ENCODE assay signal across 16 cellular contexts in the genomic region with DNA sequence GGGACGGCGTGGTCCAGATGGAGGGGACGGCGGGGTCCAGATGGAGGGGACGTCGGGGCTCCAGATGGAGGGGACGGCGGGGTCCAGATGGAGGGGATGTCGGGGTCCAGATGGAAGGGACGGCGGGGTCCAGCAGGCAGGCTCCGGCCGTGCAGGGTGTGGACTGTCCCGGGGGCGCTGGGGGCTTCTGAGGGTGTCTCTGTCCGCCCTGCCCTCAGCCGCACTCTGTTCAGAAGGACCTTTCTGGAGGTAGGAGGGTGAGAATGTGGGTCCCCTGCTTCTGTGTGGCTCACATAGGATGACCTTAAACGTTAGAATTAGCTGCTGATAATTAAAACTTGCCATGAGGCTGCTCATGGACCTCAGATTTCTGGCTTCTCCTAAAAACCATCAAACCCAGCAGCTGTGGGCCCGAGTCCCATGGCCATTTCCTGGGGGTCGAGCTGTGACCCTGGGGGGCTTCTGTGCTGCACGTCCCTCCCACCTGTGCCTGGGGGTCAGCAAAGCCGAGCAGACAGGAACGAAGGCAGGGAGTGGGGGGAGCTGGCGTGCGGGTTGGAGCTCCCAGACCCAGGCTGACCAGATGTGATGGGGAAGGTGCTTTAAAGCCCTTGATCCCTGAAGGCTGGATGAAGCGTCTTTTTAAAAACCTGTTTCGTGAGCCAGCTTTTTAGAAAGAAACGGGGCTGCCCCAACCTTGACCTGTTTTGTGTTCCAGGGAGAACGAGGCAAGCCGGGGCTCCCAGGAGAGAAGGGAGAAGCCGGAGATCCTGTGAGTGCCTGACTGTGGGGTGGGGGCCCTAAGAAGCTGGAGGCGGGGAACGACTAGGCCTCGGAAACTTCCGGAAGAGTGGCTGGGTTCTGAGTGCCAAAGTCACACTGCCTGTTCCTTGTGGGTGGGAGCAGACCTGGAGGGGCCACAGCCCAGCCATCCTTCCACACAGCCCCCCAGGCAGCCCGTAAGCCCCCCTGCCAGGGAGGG. TPM values are rescaled to one million over a fixed set of nuclear protein-coding genes. Genes with fewer than 3 reads are reported as not detected.
DNase-seq lines count a peak whose midpoint lies in the region; TF ChIP-seq lines count a peak whose summit lies in the region.
"Had no signal": no experiment of that assay in that cellular context is flagged by ENCODE, and none has a peak within 500 bp of the region (broad histone marks: within the 10 kb centered on the region; RNA-seq: fewer than 3 reads in every experiment).

No MANE protein-coding gene starts in this region.

- no peaks in the 10 kb centered on the region for H3K27me3 ChIP-seq in ACC112 (ENCODE audit: insufficient read depth, low read length)
- H3K27me3 ChIP-seq: colonic mucosa, gastrocnemius medialis had no signal

- H3K4me3 Mint-ChIP-seq in endothelial cell (ENCODE audit: unreplicated experiment) (no peak overlapping the region), immature natural killer cell (no peak overlapping the region)
- H3K4me3 Mint-ChIP-seq: neural crest cell had no signal

- H3K9me3 Mint-ChIP-seq in endothelial cell (ENCODE audit: unreplicated experiment): no peaks in the 10 kb centered on the region
- no peaks in the 10 kb centered on the region for H3K9me3 Mint-ChIP-seq in immature natural killer cell
- H3K9me3 Mint-ChIP-seq: neural crest cell had no signal

- TF ChIP-seq CTCF in AG09309 (IDR thresholded peaks at IDR 0.05; ENCODE audit: control insufficient read depth, insufficient read depth, low read depth, low read length, missing control alignments) (no peak), endothelial cell (IDR thresholded peaks at IDR 0.05; ENCODE audit: unreplicated experiment) (no peak)

- H3K27ac ChIP-seq in ACC112 (ENCODE audit: low read depth, low read length): 0 out of 2 replicates have a peak overlapping the region, but pooled peaks have one; percentile 26
- peak overlapping the region in 15 of 21 experiments; percentile 16 to 80 (median 54) for H3K27ac ChIP-seq in skin epidermis
- H3K27ac ChIP-seq: BLaER1 treated with 17β-estradiol and CSF1 and Interleukin-3, amounts not matched to agents 10 nM and 100 nM; colonic mucosa had no signal

- H3K4me1 Mint-ChIP-seq in endothelial cell (ENCODE audit: unreplicated experiment) (no peaks in the 10 kb centered on the region), immature natural killer cell (no peaks in the 10 kb centered on the region)

- peaks cover 11% of the 10 kb centered on the region for H3K36me3 Mint-ChIP-seq in endothelial cell (ENCODE audit: low read depth, unreplicated experiment)
- no peaks in the 10 kb centered on the region for H3K36me3 Mint-ChIP-seq in immature natural killer cell

- H3K4me1 ChIP-seq in ACC112 (ENCODE audit: control insufficient read depth, insufficient read depth, low read length, unreplicated experiment): peaks cover 25% of the 10 kb centered on the region
- H3K4me1 ChIP-seq: colonic mucosa, gastrocnemius medialis had no signal

- DNase-seq in AG09309 (ENCODE audit: low read depth) (no peak), endothelial cell (ENCODE audit: low spot score) (peak; percentile 4), DMS79 (lab: John Stamatoyannopoulos, UW) (no peak), superior temporal gyrus (ENCODE audit: extremely low spot score) (no peak), immature natural killer cell (no peak)
- DNase-seq: colonic mucosa; mesendoderm; MM.1S; NCI-H1694 treated with DMSO at 0.1 percent for 48 hours; retina; stimulated activated CD4-positive, alpha-beta T cell treated with anti-CD3 and anti-CD28 coated beads, Interleukin-2, amount 100 ng/mL, for 24 hours had no signal

- H2AFZ ChIP-seq in ACC112 (ENCODE audit: low read length, unreplicated experiment): no peak overlapping the region

- H3K27me3 Mint-ChIP-seq in endothelial cell (ENCODE audit: unreplicated experiment) (peaks cover 9% of the 10 kb centered on the region), immature natural killer cell (ENCODE audit: low read depth in 3 of 3) (peaks cover 0 to 5% (median 3%) of the 10 kb centered on the region in 3 donors)

- H3K4me3 ChIP-seq in ACC112 (ENCODE audit: low read depth, low read length) (no peak overlapping the region), AG09309 (ENCODE audit: control insufficient read depth, low read depth, low read length) (peak overlapping the region; percentile 9), skin epidermis (no peak overlapping the region)
- H3K4me3 ChIP-seq: BLaER1 treated with 17β-estradiol and CSF1 and Interleukin-3, amounts not matched to agents 10 nM and 100 nM; colonic mucosa; gastrocnemius medialis had no signal

- H3K36me3 ChIP-seq in ACC112 (ENCODE audit: insufficient read depth, low read length): peaks cover 70% of the 10 kb centered on the region
- H3K36me3 ChIP-seq: BLaER1 treated with 17β-estradiol and CSF1 and Interleukin-3, amounts not matched to agents 10 nM and 100 nM; colonic mucosa had no signal

- H3K79me2 ChIP-seq in ACC112 (ENCODE audit: control insufficient read depth, insufficient read depth, low read length, unreplicated experiment): peaks cover 52% of the 10 kb centered on the region

- H3K27ac Mint-ChIP-seq in endothelial cell (ENCODE audit: unreplicated experiment) (no peak overlapping the region), immature natural killer cell (no peak overlapping the region)

RNA-seq across cellular contexts. Expression of a gene that starts 7.1 kb away (rescaled TPM):
- total RNA-seq in endothelial cell (ENCODE audit: unreplicated experiment): 65.5 TPM
- under 1 TPM in 2 of 3 donors, not detected in 1; 0.17 to 0.18 TPM for polyA plus RNA-seq in immature natural killer cell
